ENCODE assay signal across 11 cellular contexts in genomic region chr1:172360511-172360910, GRCh38. TPM values are rescaled to one million over a fixed set of nuclear protein-coding genes. Genes with fewer than 3 reads are reported as not detected.
DNase-seq lines count a peak whose midpoint lies in the region; ATAC-seq and TF ChIP-seq lines count a peak whose summit lies in the region.
"Had no signal": no experiment of that assay in that cellular context is flagged by ENCODE, and none has a peak within 500 bp of the region (broad histone marks: within the 10 kb centered on the region; RNA-seq: fewer than 3 reads in every experiment).

No MANE protein-coding gene starts in this region.

- no peaks in the 10 kb centered on the region for H3K36me3 ChIP-seq in tibial nerve
- no peaks in the 10 kb centered on the region for H3K36me3 ChIP-seq in heart left ventricle
- H3K36me3 ChIP-seq: left ventricle myocardium inferior had no signal

- no peak for TF ChIP-seq EP300 in tibial nerve (IDR thresholded peaks at IDR 0.05)

- H3K4me1 ChIP-seq in tibial nerve (peaks cover 0 to 50% (median 31%) of the 10 kb centered on the region in 4 donors), heart left ventricle (peaks cover 6 to 62% (median 39%) of the 10 kb centered on the region in 12 donors)

- TF ChIP-seq POLR2A in tibial nerve (IDR thresholded peaks at IDR 0.05) (no peak), heart left ventricle (IDR thresholded peaks at IDR 0.05) (no peak)

- TF ChIP-seq CTCF in tibial nerve (IDR thresholded peaks at IDR 0.05) (no peak), heart left ventricle (IDR thresholded peaks at IDR 0.05) (no peak)

- DNase-seq in NCI-H510A treated with DMSO at 0.1 percent for 48 hours (lab: John Stamatoyannopoulos, UW) (peak; percentile 13), NCI-H510A (lab: John Stamatoyannopoulos, UW) (no peak), SK-MEL-5 (ENCODE audit: low read depth, low spot score) (peak; percentile 72), iPS-NIHi11 (ENCODE audit: low spot score) (peak; percentile 67), tibial nerve (ENCODE audit: low spot score in 2 of 2) (no peak), heart left ventricle (no peak), ecto neural progenitor cell (ENCODE audit: low spot score) (no peak)
- DNase-seq: HCEC 1CT, left ventricle myocardium inferior had no signal

- ATAC-seq in heart left ventricle (no peak), GM21447 (IDR thresholded peaks at IDR 0.05; ENCODE audit: unreplicated experiment) (no peak)

- in situ Hi-C loops in SK-MEL-5 (cut with HindIII; ENCODE audit: low pct_unique_long_range_greater_than_20kb, low sequenced_read_pairs), result no loop called here

- intact Hi-C loops in heart left ventricle (cut with DNase I), result no loop called here

- H3K27me3 ChIP-seq in tibial nerve, result no peaks in the 10 kb centered on the region
- no peaks in the 10 kb centered on the region for H3K27me3 ChIP-seq in heart left ventricle

- H3K27ac ChIP-seq in tibial nerve (peak overlapping the region in 3 of 4 donors; percentile 47 to 94 (median 72)), heart left ventricle (peak overlapping the region in 4 of 12 donors; percentile 23 to 91 (median 80))

- H3K4me3 ChIP-seq in tibial nerve, result no peak overlapping the region
- H3K4me3 ChIP-seq in heart left ventricle, result no peak overlapping the region
- H3K4me3 ChIP-seq: left ventricle myocardium inferior had no signal

- no peaks in the 10 kb centered on the region for H3K9me3 ChIP-seq in tibial nerve
- no peaks in the 10 kb centered on the region for H3K9me3 ChIP-seq in heart left ventricle

- 30 to 36% methylated on average over 2 of the region's 2 CpGs for WGBS in tibial nerve, 2 donors
- WGBS in heart left ventricle, 4 donors, result 79 to 85% (median 84%) methylated on average over 2 of the region's 2 CpGs

RNA-seq across cellular contexts. Expression of gene C1orf105, which starts 60.0 kb away (rescaled TPM):
- not detected in 2 replicates for total RNA-seq in SK-MEL-5 (2014; rRNA removed; shearing (Covaris generic))
- polyA plus RNA-seq in SK-MEL-5 (2015; cell fraction: cytosol; rRNA removed), result not detected in 2 replicates
- not detected in 2 replicates for polyA plus RNA-seq in SK-MEL-5 (2015; cell fraction: nucleus; rRNA removed)
- not detected for total RNA-seq in tibial nerve
- total RNA-seq in heart left ventricle, result 10 to 100 TPM in 3 of 9 donors, 1 to 10 TPM in 6; 1.2 to 39.8 (median 6.7) TPM
- polyA plus RNA-seq in heart left ventricle, result 1 to 10 TPM; 1.8 to 9.6 TPM
- polyA plus RNA-seq: AG04450 had no signal

Comparison
In these comparisons a context has a peak if more than half of its experiments do, and no peak if none do; other contexts are left out.
1. DNase-seq: peak in NCI-H510A treated with DMSO at 0.1 percent for 48 hours (single experiment), SK-MEL-5 (single experiment) and iPS-NIHi11 (single experiment); none in NCI-H510A (single experiment), tibial nerve (0 of 2), heart left ventricle (0 of 5) and ecto neural progenitor cell (single experiment).